ENCODE assay signal across 1 cellular context in genomic region chr14:55963295-55963694, GRCh38.
TF ChIP-seq lines count a peak whose summit lies in the region.

No MANE protein-coding gene starts in this region.

TF ChIP-seq in SK-N-SH treated with all-trans-retinoic acid at 6 μM for 48 hours, 23 proteins besides CTCF, POLR2A, EP300 and RAD21 (continued from another document):
- no peak for TF ChIP-seq PATZ1 (CRISPR knock-in tag; IDR thresholded peaks at IDR 0.05; ENCODE audit: borderline replicate concordance)
- no peak for TF ChIP-seq RARB (CRISPR knock-in tag; IDR thresholded peaks at IDR 0.05)
- TF ChIP-seq CSDC2 (CRISPR knock-in tag; IDR thresholded peaks at IDR 0.05): no peak
- no peak for TF ChIP-seq ARNTL (CRISPR knock-in tag; IDR thresholded peaks at IDR 0.05; ENCODE audit: borderline replicate concordance, low read depth)
- no peak for TF ChIP-seq PPARA (CRISPR knock-in tag; IDR thresholded peaks at IDR 0.05; ENCODE audit: borderline replicate concordance)
